In the genomic region with DNA sequence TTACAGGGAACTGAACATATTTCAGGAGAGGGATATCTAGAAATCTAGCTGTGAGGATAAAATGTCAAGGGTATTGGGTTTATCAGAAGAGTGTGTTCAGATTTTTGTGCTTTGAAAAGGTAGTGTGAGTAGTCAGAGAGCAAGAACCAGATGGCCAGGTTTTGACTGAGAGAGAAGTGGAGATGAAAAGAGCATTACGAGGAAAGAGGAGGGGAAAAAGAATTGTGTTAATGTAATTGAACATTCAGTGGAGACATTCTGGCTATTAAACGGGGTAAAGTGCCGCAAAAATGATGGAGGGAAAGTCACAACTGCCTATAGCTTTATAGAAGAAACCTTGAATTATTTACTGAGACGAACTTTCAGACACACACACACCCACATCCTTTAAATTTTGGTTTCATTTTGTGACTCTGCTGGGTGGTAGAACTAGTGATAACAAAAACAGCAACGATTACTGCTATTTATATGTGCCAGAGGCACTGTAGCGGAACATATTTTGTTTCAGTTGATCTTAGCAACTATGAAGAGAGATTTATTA, we compare ENCODE assay signal across 9 cellular contexts.
DNase-seq lines count a peak whose midpoint lies in the region; ATAC-seq, FAIRE-seq and TF ChIP-seq lines count a peak whose summit lies in the region.
"Had no signal": no experiment of that assay in that cellular context is flagged by ENCODE, and none has a peak within 500 bp of the region (broad histone marks: within the 10 kb centered on the region; RNA-seq: fewer than 3 reads in every experiment).

No MANE protein-coding gene starts in this region.

- CTCF ChIA-PET in CD4-positive, alpha-beta T cell (lab: Charles Lee): interaction anchor here (0.5 to 1.3 kb wide), 3 partner anchors 20 to 87 kb away, joined by 3 to 4 read pairs (median 4); no protein-coding TSS in a partner anchor

- no peaks in the 10 kb centered on the region for H3K9me3 Mint-ChIP-seq in CD4-positive, alpha-beta T cell
- no peaks in the 10 kb centered on the region for H3K9me3 Mint-ChIP-seq in central memory CD8-positive, alpha-beta T cell
- H3K9me3 Mint-ChIP-seq: natural killer cell treated with Interleukin-12 subunit alpha and Interleukin-12 subunit beta and Interleukin-15 and Interleukin-18, amount 100 ng/mL, for 72 hours had no signal

- H3K4me1 Mint-ChIP-seq in CD4-positive, alpha-beta T cell (ENCODE audit: low read depth): peaks cover 21% of the 10 kb centered on the region
- H3K4me1 Mint-ChIP-seq in central memory CD8-positive, alpha-beta T cell: no peaks in the 10 kb centered on the region

- POLR2A ChIA-PET in CD4-positive, alpha-beta T cell (lab: Charles Lee): interaction anchor here (0.5 to 1.9 kb wide), 4 partner anchors 86 to 457 kb away, joined by 3 to 4 read pairs (median 3); no protein-coding TSS in a partner anchor

- H3K27ac Mint-ChIP-seq in CD4-positive, alpha-beta T cell: no peak overlapping the region
- H3K27ac Mint-ChIP-seq in central memory CD8-positive, alpha-beta T cell (ENCODE audit: low read depth): no peak overlapping the region
- H3K27ac Mint-ChIP-seq: natural killer cell treated with Interleukin-12 subunit alpha and Interleukin-12 subunit beta and Interleukin-15 and Interleukin-18, amount 100 ng/mL, for 72 hours had no signal

- no peak for DNase-seq in CD4-positive, alpha-beta T cell
- no peak for DNase-seq in central memory CD8-positive, alpha-beta T cell (ENCODE audit: low spot score in 2 of 2)
- DNase-seq in pancreas: no peak
- no peak for DNase-seq in GF-D8 (lab: John Stamatoyannopoulos, UW)
- DNase-seq in SK-N-DZ (ENCODE audit: low spot score): no peak
- no peak for DNase-seq in superior temporal gyrus (ENCODE audit: extremely low spot score)

- H3K27ac ChIP-seq in CD4-positive, alpha-beta T cell (ENCODE audit: low read depth, low read length): peak overlapping the region; percentile 70
- H3K27ac ChIP-seq in pancreas: peak overlapping the region in 2 of 4 donors; percentile 20 to 51

- TF ChIP-seq CTCF in CD4-positive, alpha-beta T cell (IDR thresholded peaks at IDR 0.05): no peak
- no peak for TF ChIP-seq CTCF in pancreas (IDR thresholded peaks at IDR 0.05)

- H3K4me1 ChIP-seq in pancreas: peaks cover 0 to 22% (median 18%) of the 10 kb centered on the region in 3 donors

- ATAC-seq in CD4-positive, alpha-beta T cell (ENCODE audit: poor library complexity): peak; percentile 92
- ATAC-seq in GM19397 (IDR thresholded peaks at IDR 0.05; ENCODE audit: unreplicated experiment) (peak; percentile 78), HG03558 (IDR thresholded peaks at IDR 0.05; ENCODE audit: extremely low read depth, unreplicated experiment) (peak; percentile 59), pancreas (peak in 3 of 4 donors; percentile 41 to 72 (median 44))
- peak; percentile 95 for ATAC-seq in central memory CD8-positive, alpha-beta T cell (replicated peaks; ENCODE audit: extremely low read depth, poor library complexity, severe bottlenecking)

- H3K36me3 ChIP-seq in pancreas: no peaks in the 10 kb centered on the region

- H3K36me3 Mint-ChIP-seq in CD4-positive, alpha-beta T cell (ENCODE audit: low read depth): peaks cover 15% of the 10 kb centered on the region
- H3K36me3 Mint-ChIP-seq in central memory CD8-positive, alpha-beta T cell (ENCODE audit: insufficient read depth): peaks cover 6% of the 10 kb centered on the region
- H3K36me3 Mint-ChIP-seq: natural killer cell treated with Interleukin-12 subunit alpha and Interleukin-12 subunit beta and Interleukin-15 and Interleukin-18, amount 100 ng/mL, for 72 hours had no signal

- H3K9me3 ChIP-seq in CD4-positive, alpha-beta T cell (ENCODE audit: control insufficient read depth, low read length): no peaks in the 10 kb centered on the region
- H3K9me3 ChIP-seq in pancreas: no peaks in the 10 kb centered on the region

- no peak for FAIRE-seq in pancreas (lab: Jason Lieb, UNC)

- WGBS in pancreas, 2 donors: 55 to 58% methylated on average over 6 of the region's 6 CpGs

- peak overlapping the region in 1 of 4 donors; percentile 17 for H3K4me3 ChIP-seq in pancreas

- no peaks in the 10 kb centered on the region for H3K27me3 Mint-ChIP-seq in CD4-positive, alpha-beta T cell
- no peaks in the 10 kb centered on the region for H3K27me3 Mint-ChIP-seq in central memory CD8-positive, alpha-beta T cell
- H3K27me3 Mint-ChIP-seq: natural killer cell treated with Interleukin-12 subunit alpha and Interleukin-12 subunit beta and Interleukin-15 and Interleukin-18, amount 100 ng/mL, for 72 hours had no signal

- H3K27me3 ChIP-seq in CD4-positive, alpha-beta T cell (ENCODE audit: control insufficient read depth, insufficient read depth, low read length): no peaks in the 10 kb centered on the region
- no peaks in the 10 kb centered on the region for H3K27me3 ChIP-seq in pancreas

- intact Hi-C loops in CD4-positive, alpha-beta T cell (cut with DNase I, micrococcal nuclease): loop anchor here (2.0 to 10.0 kb wide), 3 partner anchors 74 to 400 kb away; no protein-coding TSS in a partner anchor
- intact Hi-C loops in pancreas (cut with DNase I): no loop called here

- no peak overlapping the region for H3K4me3 Mint-ChIP-seq in CD4-positive, alpha-beta T cell
- H3K4me3 Mint-ChIP-seq in central memory CD8-positive, alpha-beta T cell: no peak overlapping the region
- H3K4me3 Mint-ChIP-seq: natural killer cell treated with Interleukin-12 subunit alpha and Interleukin-12 subunit beta and Interleukin-15 and Interleukin-18, amount 100 ng/mL, for 72 hours had no signal

Comparison
In these comparisons a context has a peak if more than half of its experiments do, and no peak if none do; other contexts are left out.
1. ATAC-seq: peak in every context shown above with its lines; median percentile 95 in central memory CD8-positive, alpha-beta T cell; 92 in CD4-positive, alpha-beta T cell; 78 in GM19397; 59 in HG03558; 44 in pancreas.
2. intact Hi-C loops: an anchor here in CD4-positive, alpha-beta T cell (2.0 to 10.0 kb wide); none called in pancreas.